ENCODE assay signal across 19 cellular contexts in the genomic region with DNA sequence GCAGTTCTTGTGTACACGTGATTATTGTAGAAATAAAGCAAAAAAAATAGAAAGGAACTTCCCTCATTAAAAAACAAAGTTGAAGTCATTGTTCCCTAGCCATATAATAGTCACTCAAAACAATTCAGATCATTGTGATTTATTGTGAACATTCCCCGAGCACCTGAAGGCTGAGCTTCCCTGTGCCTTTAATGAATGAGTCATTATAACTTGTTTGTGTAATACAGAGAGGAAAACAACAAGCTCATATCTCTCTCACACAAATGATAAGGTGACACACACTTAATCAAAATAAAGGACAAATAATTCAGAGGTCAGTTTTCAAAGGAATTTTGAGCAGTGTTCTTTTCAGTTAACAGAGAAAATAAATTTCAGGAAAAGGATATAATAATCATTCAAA.
DNase-seq lines count a peak whose midpoint lies in the region; ATAC-seq, FAIRE-seq and TF ChIP-seq lines count a peak whose summit lies in the region.
"Had no signal": no experiment of that assay in that cellular context is flagged by ENCODE, and none has a peak within 500 bp of the region (broad histone marks: within the 10 kb centered on the region; RNA-seq: fewer than 3 reads in every experiment).

No MANE protein-coding gene starts in this region.

- no peak overlapping the region for H4K91ac ChIP-seq in mesenchymal stem cell (ENCODE audit: low read length)

- H2BK12ac ChIP-seq in mesenchymal stem cell (ENCODE audit: low read length in 2 of 2) = no peak overlapping the region

- TF ChIP-seq EP300 in A549 (IDR thresholded peaks at IDR 0.05) = no peak

- H3K27ac ChIP-seq in A549 (no peak overlapping the region), pancreas (peak overlapping the region in 2 of 4 donors; percentile 10 to 57), gastrocnemius medialis (no peak overlapping the region), mesenchymal stem cell (ENCODE audit: low read length, poor library complexity, severe bottlenecking) (no peak overlapping the region)
- H3K27ac ChIP-seq: GM23248, SJCRH30 had no signal

- no peaks in the 10 kb centered on the region for H3K27me3 ChIP-seq in pancreas
- no peaks in the 10 kb centered on the region for H3K27me3 ChIP-seq in gastrocnemius medialis
- no peaks in the 10 kb centered on the region for H3K27me3 ChIP-seq in mesenchymal stem cell (ENCODE audit: control insufficient read depth in 1 of 2, insufficient read depth in 1 of 2, low read length in 2 of 2)

- FAIRE-seq in A549 (lab: Jason Lieb, UNC) (no peak), pancreas (lab: Jason Lieb, UNC) (no peak)
- FAIRE-seq: K562, RCC 7860 had no signal

- H3K36me3 ChIP-seq in pancreas = no peaks in the 10 kb centered on the region
- H3K36me3 ChIP-seq in gastrocnemius medialis = no peaks in the 10 kb centered on the region
- no peaks in the 10 kb centered on the region for H3K36me3 ChIP-seq in mesenchymal stem cell (ENCODE audit: control insufficient read depth in 1 of 2, insufficient read depth in 2 of 2, low read depth in 1 of 2, low read length in 2 of 2)
- H3K36me3 ChIP-seq: SJCRH30 had no signal

- H4K8ac ChIP-seq in mesenchymal stem cell (ENCODE audit: low read length) = no peak overlapping the region

- no peaks in the 10 kb centered on the region for H3K79me1 ChIP-seq in mesenchymal stem cell (replicated peaks; ENCODE audit: low read length, poor library complexity, severe bottlenecking)

- H2AFZ ChIP-seq in mesenchymal stem cell (ENCODE audit: low read depth, low read length) = no peak overlapping the region
- H2AFZ ChIP-seq: GM23248 had no signal

- TF ChIP-seq POLR2A in A549 (IDR thresholded peaks at IDR 0.05; ENCODE audit: low read length) (no peak), gastrocnemius medialis (IDR thresholded peaks at IDR 0.05) (no peak)

- H3K14ac ChIP-seq in mesenchymal stem cell (ENCODE audit: low read length in 2 of 2) = no peak overlapping the region

- no peak for ATAC-seq in A549
- peak; percentile 56 to 91 (median 78) for ATAC-seq in pancreas
- no peak for ATAC-seq in gastrocnemius medialis
- ATAC-seq in GM21367 (IDR thresholded peaks at IDR 0.05; ENCODE audit: unreplicated experiment) = no peak
- ATAC-seq: K562 had no signal

- no peak overlapping the region for H3K4ac ChIP-seq in mesenchymal stem cell (ENCODE audit: low read depth in 1 of 2, low read length in 2 of 2)

- TF ChIP-seq CTCF in A549 (IDR thresholded peaks at IDR 0.05) (no peak), pancreas (IDR thresholded peaks at IDR 0.05) (no peak), gastrocnemius medialis (IDR thresholded peaks at IDR 0.05 in 4 of 5, conservative IDR thresholded peaks at IDR 0.05 in 1 of 5) (no peak)

- 32% methylated on average over 2 of the region's 2 CpGs for WGBS in A549 (ENCODE audit: missing lambda C conversion rate)
- WGBS in pancreas, 2 donors = 24 to 25% methylated on average over 2 of the region's 2 CpGs
- no CpG with 5 or more reads among the region's 2 CpGs for WGBS in mesenchymal stem cell

- DNase-seq in A549 (ENCODE audit: low read depth in 1 of 2, low spot score in 1 of 2) (no peak), M059J (ENCODE audit: low read depth) (peak; percentile 37), dermis microvascular lymphatic vessel endothelial cell (ENCODE audit: low read depth in 2 of 2) (peak; percentile 43 to 92), pancreas (no peak), gastrocnemius medialis (no peak), mesenchymal stem cell (no peak)
- DNase-seq: CD4-positive, CD25-positive, alpha-beta regulatory T cell; DMS 273 treated with DMSO at 0.1 percent for 48 hours; DMS79 treated with DMSO at 0.1 percent for 48 hours; GM23248; H9; NCI-H1105; NCI-H2029 treated with DMSO at 0.1 percent for 48 hours; NCI-H2171 treated with DMSO at 0.1 percent for 48 hours; NCI-H524 treated with DMSO at 0.1 percent for 48 hours; SJCRH30 had no signal

- H3K23ac ChIP-seq in mesenchymal stem cell (ENCODE audit: low read length in 2 of 2) = no peak overlapping the region

- TF ChIP-seq RAD21 in A549 (conservative IDR thresholded peaks at IDR 0.05 in 1 of 2, IDR thresholded peaks at IDR 0.05 in 1 of 2) = no peak

- H3K18ac ChIP-seq in mesenchymal stem cell (ENCODE audit: low read depth in 1 of 2, low read length in 2 of 2) = no peak overlapping the region

- no peak overlapping the region for H3K9ac ChIP-seq in mesenchymal stem cell (ENCODE audit: low read length)
- H3K9ac ChIP-seq: GM23248 had no signal

- CTCF ChIA-PET in A549 (lab: Yijun Ruan, JAX) = interaction anchor here (0.6 to 1.9 kb wide), 3 partner anchors 20 to 152 kb away, joined by 3 to 5 read pairs (median 3); no protein-coding TSS in a partner anchor

- no peak overlapping the region for H3K4me2 ChIP-seq in A549
- H3K4me2 ChIP-seq in mesenchymal stem cell (ENCODE audit: low read length, poor library complexity, severe bottlenecking) = no peak overlapping the region

- H3K4me1 ChIP-seq in A549 = no peaks in the 10 kb centered on the region
- no peaks in the 10 kb centered on the region for H3K4me1 ChIP-seq in pancreas
- H3K4me1 ChIP-seq in gastrocnemius medialis = no peaks in the 10 kb centered on the region
- peaks cover 2% of the 10 kb centered on the region for H3K4me1 ChIP-seq in mesenchymal stem cell (ENCODE audit: control insufficient read depth, insufficient read depth, low read depth, low read length)

- H3K4me3 ChIP-seq in A549 (no peak overlapping the region), pancreas (no peak overlapping the region), gastrocnemius medialis (no peak overlapping the region), mesenchymal stem cell (ENCODE audit: insufficient read depth in 1 of 2, low read depth in 1 of 2, low read length in 2 of 2) (no peak overlapping the region)
- H3K4me3 ChIP-seq: GM23248, K562, SJCRH30 had no signal

- in situ Hi-C loops in gastrocnemius medialis (cut with MboI; ENCODE audit: low sequenced_read_pairs in 4 of 4) = no loop called here

- POLR2A ChIA-PET in A549 (lab: Yijun Ruan, JAX) = no interaction called here

- H2AK5ac ChIP-seq in mesenchymal stem cell (ENCODE audit: low read length, severe bottlenecking) = no peak overlapping the region

- H2BK120ac ChIP-seq in mesenchymal stem cell (ENCODE audit: low read depth, low read length) = no peak overlapping the region

- no peaks in the 10 kb centered on the region for H3K9me3 ChIP-seq in A549
- H3K9me3 ChIP-seq in pancreas = no peaks in the 10 kb centered on the region
- no peaks in the 10 kb centered on the region for H3K9me3 ChIP-seq in gastrocnemius medialis
- H3K9me3 ChIP-seq in mesenchymal stem cell (ENCODE audit: control insufficient read depth, low read length) = no peaks in the 10 kb centered on the region
- H3K9me3 ChIP-seq: SJCRH30 had no signal

- no peak overlapping the region for H2BK5ac ChIP-seq in mesenchymal stem cell (ENCODE audit: low read depth, low read length, poor library complexity, severe bottlenecking)

- no peak overlapping the region for H2BK15ac ChIP-seq in mesenchymal stem cell (ENCODE audit: low read depth, poor library complexity, severe bottlenecking)

- intact Hi-C loops in pancreas (cut with DNase I) = no loop called here
- intact Hi-C loops in gastrocnemius medialis (cut with DNase I; ENCODE audit: low total_unique reads) = no loop called here

TF ChIP-seq in A549, 52 proteins besides CTCF, POLR2A, EP300 and RAD21:
- TF ChIP-seq ZSCAN20 (CRISPR knock-in tag; IDR thresholded peaks at IDR 0.05) (no peak), FOSL2 (IDR thresholded peaks at IDR 0.05) (no peak), FOSL2 (CRISPR knock-in tag; IDR thresholded peaks at IDR 0.05) (peak; percentile 32; the same call in 1 of the 2 replicates)
TF ChIP-seq in A549: peak in this region for 1.

Comparison
In these comparisons a context has a peak if more than half of its experiments do, and no peak if none do; other contexts are left out.
1. ATAC-seq: peak in pancreas (4 of 4); none in A549 (0 of 2), gastrocnemius medialis (0 of 2) and GM21367 (single experiment).
2. DNase-seq: peak in M059J (single experiment) and dermis microvascular lymphatic vessel endothelial cell (2 of 2); none in A549 (0 of 2), pancreas (0 of 6), gastrocnemius medialis (0 of 2) and mesenchymal stem cell (single experiment).